ENCODE assay signal across 13 cellular contexts in the genomic region with DNA sequence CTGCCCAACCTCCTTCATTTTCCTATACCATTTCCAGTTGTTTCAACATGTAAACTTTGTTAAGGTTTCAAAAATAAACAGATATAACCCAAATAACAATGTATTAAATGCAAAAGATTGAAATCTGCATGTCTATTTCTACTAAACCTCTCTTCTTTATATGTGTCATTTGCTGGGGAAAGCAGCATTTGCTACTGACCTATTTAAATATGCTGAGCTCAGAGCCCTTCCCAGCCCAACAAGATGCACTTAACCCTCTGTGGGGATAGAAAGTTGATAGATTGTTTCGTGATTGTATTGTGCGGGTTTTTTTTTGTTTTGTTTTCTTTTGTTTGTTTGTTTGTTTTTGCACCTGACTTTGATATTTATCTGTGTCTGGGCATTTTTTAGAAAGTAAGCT.
A peak's percentile ranks its signal among the peaks of the same experiment; 100 is the strongest.
DNase-seq lines count a peak whose midpoint lies in the region; ATAC-seq and TF ChIP-seq lines count a peak whose summit lies in the region.
"Had no signal": no experiment of that assay in that cellular context is flagged by ENCODE, and none has a peak within 500 bp of the region (broad histone marks: within the 10 kb centered on the region; RNA-seq: fewer than 3 reads in every experiment).

No MANE protein-coding gene starts in this region.

- H3K4me1 Mint-ChIP-seq in HFFc6 (ENCODE audit: low read depth) = peaks cover 65% of the 10 kb centered on the region; the same call in 1 of the 2 replicates
- H3K4me1 Mint-ChIP-seq in activated T-cell treated with anti-CD3 and anti-CD28 coated beads, Interleukin-2, amount 50 U/mL, for 4 hours (ENCODE audit: low read depth) = no peaks in the 10 kb centered on the region
- H3K4me1 Mint-ChIP-seq: CD4-positive, alpha-beta memory T cell had no signal

- H3K27ac Mint-ChIP-seq in HFFc6 = no peak overlapping the region; the same call in 1 of the 2 replicates
- H3K27ac Mint-ChIP-seq: CD4-positive, alpha-beta memory T cell had no signal

- H3K9me3 Mint-ChIP-seq in HFFc6 = no peaks in the 10 kb centered on the region
- peaks cover 4% of the 10 kb centered on the region for H3K9me3 Mint-ChIP-seq in activated T-cell treated with anti-CD3 and anti-CD28 coated beads, Interleukin-2, amount 50 U/mL, for 4 hours
- H3K9me3 Mint-ChIP-seq: H9 had no signal

- ATAC-seq in activated T-cell treated with anti-CD3 and anti-CD28 coated beads, Interleukin-2, amount 50 U/mL, for 4 hours = no peak
- no peak for ATAC-seq in HG02840 (IDR thresholded peaks at IDR 0.05; ENCODE audit: low FRiP score, unreplicated experiment)

- peak overlapping the region; percentile 6; the same call in 1 of the 2 replicates for H3K4me3 Mint-ChIP-seq in HFFc6
- no peak overlapping the region for H3K4me3 Mint-ChIP-seq in activated T-cell treated with anti-CD3 and anti-CD28 coated beads, Interleukin-2, amount 50 U/mL, for 4 hours
- H3K4me3 Mint-ChIP-seq: CD4-positive, alpha-beta memory T cell; H9 had no signal

- peaks cover 1% of the 10 kb centered on the region; the same call in 1 of the 2 replicates for H3K27me3 Mint-ChIP-seq in HFFc6 (ENCODE audit: insufficient read depth)
- H3K27me3 Mint-ChIP-seq in activated T-cell treated with anti-CD3 and anti-CD28 coated beads, Interleukin-2, amount 50 U/mL, for 4 hours (ENCODE audit: low read depth) = peaks cover 2% of the 10 kb centered on the region

- no peak for TF ChIP-seq CTCF in HFFc6 (IDR thresholded peaks at IDR 0.05)

- H3K36me3 Mint-ChIP-seq in HFFc6 (ENCODE audit: low read depth) = no peaks in the 10 kb centered on the region
- H3K36me3 Mint-ChIP-seq in activated T-cell treated with anti-CD3 and anti-CD28 coated beads, Interleukin-2, amount 50 U/mL, for 4 hours (ENCODE audit: insufficient read depth) = no peaks in the 10 kb centered on the region
- H3K36me3 Mint-ChIP-seq: CD4-positive, alpha-beta memory T cell had no signal

- H3K27ac ChIP-seq in angular gyrus (ENCODE audit: low read depth, low read length) (peak overlapping the region; percentile 50), temporal lobe (ENCODE audit: low read depth, low read length) (peak overlapping the region; percentile 46)
- H3K27ac ChIP-seq: HL-60 had no signal

- DNase-seq in HFFc6 (no peak), midbrain (lab: John Stamatoyannopoulos, UW) (peak; percentile 28), NCI-H1930 (lab: John Stamatoyannopoulos, UW) (no peak)
- no peak for DNase-seq in activated T-cell treated with anti-CD3 and anti-CD28 coated beads, Interleukin-2, amount 50 U/mL, for 4 hours
- DNase-seq: BE2C; CD4-positive, alpha-beta memory T cell; DMS79; GOT3; H9 had no signal
